ENCODE assay signal across 7 cellular contexts in the genomic region with DNA sequence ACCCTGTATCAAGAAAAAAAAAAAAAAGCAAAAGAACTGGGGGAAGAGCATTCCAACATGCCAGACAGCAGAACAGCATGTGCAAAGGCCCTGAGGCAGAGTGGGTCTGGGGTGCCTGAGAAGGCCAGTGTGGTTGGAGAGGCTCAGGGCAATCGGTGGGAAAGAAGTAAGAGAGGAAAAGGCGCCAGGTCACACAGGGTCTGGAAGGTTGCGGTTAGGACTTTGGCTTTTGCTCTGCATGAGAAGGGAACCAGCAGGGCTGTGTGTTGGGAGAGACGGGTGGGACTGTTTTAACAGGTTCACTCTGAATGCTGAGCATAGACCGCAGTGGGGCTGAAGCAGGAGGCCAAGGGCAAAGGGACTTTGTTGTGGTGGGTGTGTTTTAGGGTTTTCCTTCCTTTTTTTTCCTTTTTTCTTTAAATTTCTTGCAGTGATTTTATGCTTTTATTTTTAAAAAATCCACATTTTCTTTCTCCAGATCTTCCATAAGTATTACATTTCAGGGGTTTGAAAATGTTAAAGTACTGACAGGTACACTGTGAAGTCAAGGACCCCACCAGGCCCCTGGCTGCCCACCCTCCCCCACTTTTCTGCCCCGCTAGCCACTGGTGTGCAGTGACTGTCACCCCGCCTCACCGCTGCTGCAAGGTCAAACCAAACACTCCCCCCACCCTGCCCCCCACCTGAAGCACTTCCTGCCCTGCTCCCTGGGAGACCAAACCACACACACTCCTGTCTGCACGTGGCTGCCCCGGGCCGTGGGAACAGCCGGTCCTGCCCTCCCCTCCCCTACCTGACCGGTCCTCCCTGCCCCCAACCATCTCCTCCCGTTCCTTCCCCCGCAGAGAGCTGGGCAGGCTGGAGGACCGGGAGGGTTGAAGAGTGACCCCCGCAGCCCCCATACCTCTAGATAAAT. TPM values are rescaled to one million over a fixed set of nuclear protein-coding genes. Genes with fewer than 3 reads are reported as not detected.
DNase-seq lines count a peak whose midpoint lies in the region; ATAC-seq and TF ChIP-seq lines count a peak whose summit lies in the region.

No MANE protein-coding gene starts in this region.

- H3K27me3 ChIP-seq in H7 (ENCODE audit: control insufficient read depth, insufficient read depth, low read length) (no peaks in the 10 kb centered on the region), SU-DHL-6 (ENCODE audit: low read length) (no peaks in the 10 kb centered on the region), mesenchymal stem cell (ENCODE audit: control insufficient read depth in 1 of 2, insufficient read depth in 1 of 2, low read length in 2 of 2) (peaks cover 55 to 80% of the 10 kb centered on the region in 2 experiments)

- no peak overlapping the region for H3K4ac ChIP-seq in mesenchymal stem cell (ENCODE audit: low read depth in 1 of 2, low read length in 2 of 2)

- no peaks in the 10 kb centered on the region for H4K20me1 ChIP-seq in SU-DHL-6 (ENCODE audit: low read depth, low read length)

- H3K4me1 Mint-ChIP-seq in effector memory CD8-positive, alpha-beta T cell (ENCODE audit: low read depth in 2 of 2) = peaks cover 72 to 85% of the 10 kb centered on the region in 2 donors

- H3K9ac ChIP-seq in SU-DHL-6 (ENCODE audit: low read length) (peak overlapping the region; percentile 49), mesenchymal stem cell (ENCODE audit: low read length) (no peak overlapping the region)

- TF ChIP-seq CTCF in SU-DHL-6 (IDR thresholded peaks at IDR 0.05; ENCODE audit: insufficient read depth, low read length, poor library complexity, severe bottlenecking) = no peak

- no peak overlapping the region for H2BK5ac ChIP-seq in mesenchymal stem cell (ENCODE audit: low read depth, low read length, poor library complexity, severe bottlenecking)

- peak; percentile 76 for DNase-seq in H7
- DNase-seq in effector memory CD8-positive, alpha-beta T cell = peak in 1 of 3 experiments; percentile 14
- peak; percentile 18 to 25 for DNase-seq in stimulated activated CD4-positive, alpha-beta T cell treated with anti-CD3 and anti-CD28 coated beads, Interleukin-4, amount 100 ng/mL, for 4 hours
- no peak for DNase-seq in NCI-H1092 (lab: John Stamatoyannopoulos, UW)
- no peak for DNase-seq in mesenchymal stem cell

- H3K9me3 Mint-ChIP-seq in effector memory CD8-positive, alpha-beta T cell = no peaks in the 10 kb centered on the region

- H3K9me3 ChIP-seq in SU-DHL-6 (ENCODE audit: insufficient read depth, low read length) = no peaks in the 10 kb centered on the region
- H3K9me3 ChIP-seq in mesenchymal stem cell (ENCODE audit: control insufficient read depth, low read length) = no peaks in the 10 kb centered on the region

- peaks cover 94% of the 10 kb centered on the region for H3F3A ChIP-seq in SU-DHL-6 (ENCODE audit: insufficient read depth)

- no peaks in the 10 kb centered on the region for H3K9me2 ChIP-seq in SU-DHL-6 (replicated peaks; ENCODE audit: insufficient read depth, low read length)

- peak overlapping the region; percentile 99 for H3K27ac ChIP-seq in SU-DHL-6 (ENCODE audit: low read depth, low read length)
- H3K27ac ChIP-seq in mesenchymal stem cell (ENCODE audit: low read length, poor library complexity, severe bottlenecking) = no peak overlapping the region

- H3K23ac ChIP-seq in mesenchymal stem cell (ENCODE audit: low read length in 2 of 2) = no peak overlapping the region

- no peak overlapping the region for H4K8ac ChIP-seq in mesenchymal stem cell (ENCODE audit: low read length)

- no peak overlapping the region for H2BK120ac ChIP-seq in mesenchymal stem cell (ENCODE audit: low read depth, low read length)

- H4K91ac ChIP-seq in mesenchymal stem cell (ENCODE audit: low read length) = no peak overlapping the region

- H2AK5ac ChIP-seq in mesenchymal stem cell (ENCODE audit: low read length, severe bottlenecking) = no peak overlapping the region

- no peak overlapping the region for H2AFZ ChIP-seq in SU-DHL-6 (ENCODE audit: low read depth, low read length, severe bottlenecking)
- no peak overlapping the region for H2AFZ ChIP-seq in mesenchymal stem cell (ENCODE audit: low read depth, low read length)

- peak; percentile 59 for ATAC-seq in effector memory CD8-positive, alpha-beta T cell (replicated peaks)
- no peak for ATAC-seq in HG03521 (IDR thresholded peaks at IDR 0.05; ENCODE audit: unreplicated experiment)

- no peak overlapping the region for H2BK15ac ChIP-seq in mesenchymal stem cell (ENCODE audit: low read depth, poor library complexity, severe bottlenecking)

- peak overlapping the region; percentile 77 to 85 for H3K4me3 Mint-ChIP-seq in effector memory CD8-positive, alpha-beta T cell

- WGBS in mesenchymal stem cell = 28% methylated on average over 16 of the region's 17 CpGs

- no peak overlapping the region for H2BK12ac ChIP-seq in mesenchymal stem cell (ENCODE audit: low read length in 2 of 2)

- H3K4me3 ChIP-seq in H7 (ENCODE audit: insufficient read depth, low read depth, low read length) = no peak overlapping the region
- no peak overlapping the region for H3K4me3 ChIP-seq in SU-DHL-6 (ENCODE audit: insufficient read depth, low read length, poor library complexity, severe bottlenecking)
- no peak overlapping the region for H3K4me3 ChIP-seq in mesenchymal stem cell (ENCODE audit: insufficient read depth in 1 of 2, low read depth in 1 of 2, low read length in 2 of 2)

- H3K14ac ChIP-seq in mesenchymal stem cell (ENCODE audit: low read length in 2 of 2) = no peak overlapping the region

- H3K79me1 ChIP-seq in mesenchymal stem cell (replicated peaks; ENCODE audit: low read length, poor library complexity, severe bottlenecking) = no peaks in the 10 kb centered on the region

- peak overlapping the region; percentile 48 for H3K4me2 ChIP-seq in SU-DHL-6 (ENCODE audit: low read depth, low read length, poor library complexity, severe bottlenecking)
- H3K4me2 ChIP-seq in mesenchymal stem cell (ENCODE audit: low read length, poor library complexity, severe bottlenecking) = no peak overlapping the region

- H3K79me2 ChIP-seq in SU-DHL-6 (ENCODE audit: insufficient read depth, low read length) = peaks cover 81% of the 10 kb centered on the region

- H3K36me3 ChIP-seq in H7 (replicated peaks; ENCODE audit: control insufficient read depth, insufficient read depth, low read length) = no peaks in the 10 kb centered on the region
- peaks cover 19% of the 10 kb centered on the region for H3K36me3 ChIP-seq in SU-DHL-6 (ENCODE audit: low read length)
- no peaks in the 10 kb centered on the region for H3K36me3 ChIP-seq in mesenchymal stem cell (ENCODE audit: control insufficient read depth in 1 of 2, insufficient read depth in 2 of 2, low read depth in 1 of 2, low read length in 2 of 2)

- H3K36me3 Mint-ChIP-seq in effector memory CD8-positive, alpha-beta T cell (ENCODE audit: insufficient read depth) = peaks cover 13% of the 10 kb centered on the region

- H3K4me1 ChIP-seq in mesenchymal stem cell (ENCODE audit: control insufficient read depth, insufficient read depth, low read depth, low read length) = peaks cover 9% of the 10 kb centered on the region

- H3K18ac ChIP-seq in mesenchymal stem cell (ENCODE audit: low read depth in 1 of 2, low read length in 2 of 2) = no peak overlapping the region

- no peaks in the 10 kb centered on the region for H3K27me3 Mint-ChIP-seq in effector memory CD8-positive, alpha-beta T cell

- H3K27ac Mint-ChIP-seq in effector memory CD8-positive, alpha-beta T cell = peak overlapping the region; percentile 97 to 99

RNA-seq across cellular contexts. Expression of gene DTX1, which starts 30.0 kb away (rescaled TPM):
- total RNA-seq in H7 (2014; rRNA removed; shearing (Covaris generic)) = 1.00 and 2.5 TPM in 2 replicates
- polyA plus RNA-seq in mesenchymal stem cell (2013, experiment 1 of 2) = 0.01 TPM
- not detected for polyA plus RNA-seq in mesenchymal stem cell (2013, experiment 2 of 2)

RNA-seq across cellular contexts. Expression of gene RASAL1, which starts 49.1 kb away (rescaled TPM):
- 4.4 and 4.5 TPM in 2 replicates for total RNA-seq in H7 (2014; rRNA removed; shearing (Covaris generic))
- not detected for polyA plus RNA-seq in mesenchymal stem cell (2013, experiment 1 of 2)
- not detected for polyA plus RNA-seq in mesenchymal stem cell (2013, experiment 2 of 2)

Comparison
In these comparisons a context has a peak if more than half of its experiments do, and no peak if none do; other contexts are left out.
1. DNase-seq: peak in H7 (single experiment) and stimulated activated CD4-positive, alpha-beta T cell treated with anti-CD3 and anti-CD28 coated beads, Interleukin-4, amount 100 ng/mL, for 4 hours (2 of 2); none in NCI-H1092 (single experiment) and mesenchymal stem cell (single experiment).